8 cellular contexts compared by ENCODE assay signal in the genomic region with DNA sequence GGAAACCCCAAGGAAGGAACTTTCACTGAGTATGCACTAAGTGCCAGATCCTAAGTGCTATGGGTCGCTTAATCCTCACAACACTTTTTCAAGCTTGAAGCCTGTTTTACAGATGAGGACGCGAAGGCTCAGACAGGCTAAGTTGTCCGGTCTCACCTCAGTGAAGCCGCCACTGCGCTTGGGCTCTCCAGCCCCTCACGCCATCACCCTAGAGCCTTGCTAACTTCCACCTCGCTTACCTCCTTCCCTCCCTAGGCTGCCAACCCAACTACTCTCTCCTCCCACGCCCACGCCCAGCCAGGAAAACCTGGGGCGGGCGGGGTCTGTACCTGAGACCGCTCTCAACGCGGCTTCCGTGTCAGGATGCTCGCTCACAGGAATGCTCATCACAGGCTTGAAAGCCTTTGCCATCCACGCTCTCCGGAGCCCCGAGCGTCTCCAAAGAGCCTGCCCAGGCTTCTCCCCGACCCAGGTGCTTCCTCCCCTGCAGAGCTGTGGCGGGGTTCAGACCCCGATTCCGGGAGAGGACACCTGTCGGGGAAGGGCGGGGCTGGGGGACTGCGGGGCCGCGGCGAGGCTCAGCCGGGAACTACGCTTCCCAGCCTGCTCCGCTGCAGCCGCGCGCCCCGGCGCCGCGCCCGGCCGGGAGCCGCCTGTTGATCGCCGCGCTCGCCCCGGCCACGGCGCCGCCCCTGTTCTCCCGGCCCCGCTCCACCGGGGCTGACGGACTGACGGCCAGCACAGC. TPM values are rescaled to one million over a fixed set of nuclear protein-coding genes. Genes with fewer than 3 reads are reported as not detected.
DNase-seq lines count a peak whose midpoint lies in the region; ATAC-seq and TF ChIP-seq lines count a peak whose summit lies in the region.

Gene TMOD2 (plus strand): TSS at position 656 of the 745 bp plus-strand sequence. CDS start 14,845 bp downstream, outside the sequence.

- no peaks in the 10 kb centered on the region for H3K9me3 ChIP-seq in A673 (ENCODE audit: low read depth, low read length, poor library complexity, severe bottlenecking)
- no peaks in the 10 kb centered on the region for H3K9me3 ChIP-seq in OCI-LY1 (ENCODE audit: low read length)
- peaks cover 0 to 5% of the 10 kb centered on the region in 2 donors for H3K9me3 ChIP-seq in neuronal stem cell (replicated peaks in 1 of 2; ENCODE audit: control insufficient read depth in 2 of 2, insufficient read depth in 1 of 2, low read depth in 1 of 2, low read length in 2 of 2)
- H3K9me3 ChIP-seq in aorta (ENCODE audit: control insufficient read depth, low read length) = no peaks in the 10 kb centered on the region

- no peak within 1 kb of the TSS for H2AFZ ChIP-seq in OCI-LY1 (ENCODE audit: low read length)
- H2AFZ ChIP-seq in neuronal stem cell (ENCODE audit: low read length) = peak within 1 kb of the TSS; percentile 99

- DNase-seq in A673 (ENCODE audit: low spot score) (peak; percentile 25), globus pallidus (ENCODE audit: low spot score) (peak; percentile 54), neuronal stem cell (ENCODE audit: low spot score) (peak; percentile 43), aorta (peak; percentile 51 to 81)
- peak; percentile 53 for DNase-seq in activated naive CD4-positive, alpha-beta T cell treated with anti-CD3 and anti-CD28 coated beads for 36 hours

- no peaks in the 10 kb centered on the region for H3K79me2 ChIP-seq in OCI-LY1 (ENCODE audit: insufficient read depth, low read length)

- peak within 1 kb of the TSS; percentile 52 for H3K23ac ChIP-seq in neuronal stem cell (ENCODE audit: low read depth, low read length, poor library complexity)

- peak within 1 kb of the TSS; percentile 81 for H3K18ac ChIP-seq in neuronal stem cell (ENCODE audit: low read length)

- no peak within 1 kb of the TSS for H3K4ac ChIP-seq in neuronal stem cell (ENCODE audit: low read length)

- no peaks in the 10 kb centered on the region for H3K36me3 ChIP-seq in A673 (ENCODE audit: insufficient read depth, low read length, poor library complexity, severe bottlenecking)
- H3K36me3 ChIP-seq in OCI-LY1 (ENCODE audit: insufficient read depth, low read length) = no peaks in the 10 kb centered on the region
- H3K36me3 ChIP-seq in neuronal stem cell (replicated peaks in 1 of 2; ENCODE audit: control insufficient read depth in 2 of 2, insufficient read depth in 2 of 2, low read length in 2 of 2) = no peaks in the 10 kb centered on the region
- no peaks in the 10 kb centered on the region for H3K36me3 ChIP-seq in aorta (ENCODE audit: control insufficient read depth in 1 of 2, insufficient read depth in 2 of 2, low read length in 1 of 2)

- H3K27ac Mint-ChIP-seq in activated naive CD4-positive, alpha-beta T cell treated with anti-CD3 and anti-CD28 coated beads for 36 hours = no peak within 1 kb of the TSS

- H3K27ac ChIP-seq in A673 (ENCODE audit: low read depth, low read length, poor library complexity, severe bottlenecking) (no peak within 1 kb of the TSS), OCI-LY1 (ENCODE audit: low read depth, low read length, poor library complexity, severe bottlenecking) (peak within 1 kb of the TSS; percentile 69), neuronal stem cell (replicated peaks; ENCODE audit: low read length) (no peak within 1 kb of the TSS), aorta (ENCODE audit: low read depth in 1 of 2, low read length in 2 of 2) (no peak within 1 kb of the TSS)

- H4K20me1 ChIP-seq in OCI-LY1 (ENCODE audit: insufficient read depth, low read length) = no peaks in the 10 kb centered on the region

- H2BK5ac ChIP-seq in neuronal stem cell (ENCODE audit: low read length) = no peak within 1 kb of the TSS

- POLR2A ChIA-PET in A673 (lab: Charles Lee; ENCODE audit: low non-redundant PET) = no interaction called here

- H3K4me2 ChIP-seq in OCI-LY1 (ENCODE audit: low read length) = peak within 1 kb of the TSS; percentile 75
- peak within 1 kb of the TSS; percentile 97 for H3K4me2 ChIP-seq in neuronal stem cell (ENCODE audit: insufficient read depth, low read length, poor library complexity, severe bottlenecking)

- TF ChIP-seq POLR2A in GM18505 (IDR thresholded peaks at IDR 0.05; ENCODE audit: borderline replicate concordance, extremely low read depth, insufficient read depth, insufficient read length) = peak; percentile 32

- H3K4me1 Mint-ChIP-seq in activated naive CD4-positive, alpha-beta T cell treated with anti-CD3 and anti-CD28 coated beads for 36 hours (ENCODE audit: low read depth) = peaks cover 27% of the 10 kb centered on the region

- no TSS peak for BruUV-seq in A673 (replicated peaks; lab: Mats Ljungman, UMichigan)

- H3F3A ChIP-seq in OCI-LY1 (ENCODE audit: insufficient read depth, low read length) = no peaks in the 10 kb centered on the region

- peak within 1 kb of the TSS; percentile 81 for H3K4me3 Mint-ChIP-seq in activated naive CD4-positive, alpha-beta T cell treated with anti-CD3 and anti-CD28 coated beads for 36 hours

- intact Hi-C loops in A673 (cut with micrococcal nuclease; ENCODE audit: unreplicated experiment) (no loop called here), aorta (cut with DNase I) (no loop called here)
- intact Hi-C loops in activated naive CD4-positive, alpha-beta T cell treated with anti-CD3 and anti-CD28 coated beads for 36 hours (cut with micrococcal nuclease) = loop anchor here (1.0 kb wide), 1 partner anchor 15 kb away; no protein-coding TSS in a partner anchor

- no peaks in the 10 kb centered on the region for H3K79me1 ChIP-seq in neuronal stem cell (ENCODE audit: low read depth, low read length)

- no CpG with 5 or more reads among the region's 57 CpGs for WGBS in neuronal stem cell (ENCODE audit: extremely low coverage in 2 of 2, insufficient read length in 2 of 2, insufficient replicate concordance in 1 of 2), 2 donors
- 2 to 5% methylated on average over 29 to 57 of the region's 57 CpGs for WGBS in aorta, 2 donors

- TF ChIP-seq CTCF in A673 (conservative IDR thresholded peaks at IDR 0.05; ENCODE audit: low read depth, low read length) (no peak), OCI-LY1 (IDR thresholded peaks at IDR 0.05; ENCODE audit: low read length) (no peak)

- H3K4me1 ChIP-seq in A673 (ENCODE audit: insufficient read depth, low read length, poor library complexity, severe bottlenecking) = no peaks in the 10 kb centered on the region
- peaks cover 24% of the 10 kb centered on the region for H3K4me1 ChIP-seq in OCI-LY1 (ENCODE audit: insufficient read depth, low read length, severe bottlenecking)
- peaks cover 2 to 3% of the 10 kb centered on the region in 2 donors for H3K4me1 ChIP-seq in neuronal stem cell (ENCODE audit: control insufficient read depth in 2 of 2, insufficient read depth in 1 of 2, low read depth in 1 of 2, low read length in 2 of 2)
- no peaks in the 10 kb centered on the region for H3K4me1 ChIP-seq in aorta (ENCODE audit: control insufficient read depth in 1 of 2, insufficient read depth in 2 of 2, low read length in 2 of 2)

- no peak within 1 kb of the TSS for H4K8ac ChIP-seq in neuronal stem cell (ENCODE audit: low read depth, low read length)

- peaks cover 2% of the 10 kb centered on the region for H3K27me3 Mint-ChIP-seq in activated naive CD4-positive, alpha-beta T cell treated with anti-CD3 and anti-CD28 coated beads for 36 hours (ENCODE audit: low read depth)

- H2BK15ac ChIP-seq in neuronal stem cell (ENCODE audit: low read length) = no peak within 1 kb of the TSS

- H3K9me2 ChIP-seq in OCI-LY1 (ENCODE audit: low read depth, low read length) = no peaks in the 10 kb centered on the region

- H2BK120ac ChIP-seq in neuronal stem cell (ENCODE audit: low read depth, low read length) = no peak within 1 kb of the TSS

- H3K14ac ChIP-seq in neuronal stem cell (ENCODE audit: low read length) = no peak within 1 kb of the TSS

- H3K4me3 ChIP-seq in A673 (ENCODE audit: low read depth, low read length, poor library complexity, severe bottlenecking) = peak within 1 kb of the TSS; percentile 58
- H3K4me3 ChIP-seq in OCI-LY1 (ENCODE audit: low read depth, low read length, poor library complexity, severe bottlenecking) = peak within 1 kb of the TSS; percentile 66
- peak within 1 kb of the TSS; percentile 75 to 88 for H3K4me3 ChIP-seq in neuronal stem cell (ENCODE audit: low read length in 2 of 2)
- peak within 1 kb of the TSS; percentile 85 to 97 for H3K4me3 ChIP-seq in aorta (ENCODE audit: low read length in 2 of 2)

- ATAC-seq in GM18505 (IDR thresholded peaks at IDR 0.05; ENCODE audit: unreplicated experiment) (peak; percentile 80), HG02981 (IDR thresholded peaks at IDR 0.05; ENCODE audit: unreplicated experiment) (peak; percentile 74), aorta (ENCODE audit: low FRiP score) (peak; percentile 85)

- peaks cover 2% of the 10 kb centered on the region for H3K36me3 Mint-ChIP-seq in activated naive CD4-positive, alpha-beta T cell treated with anti-CD3 and anti-CD28 coated beads for 36 hours (ENCODE audit: low read depth)

- CTCF ChIA-PET in A673 (lab: Charles Lee) = interaction anchor here (1.1 kb wide), 1 partner anchor 25 kb away, joined by 4 read pairs; no protein-coding TSS in a partner anchor
- CTCF ChIA-PET in activated naive CD4-positive, alpha-beta T cell treated with anti-CD3 and anti-CD28 coated beads for 36 hours (lab: Charles Lee) = interaction anchor here (0.8 to 1.7 kb wide), 4 partner anchors 12 to 102 kb away, joined by 3 to 6 read pairs (median 4); no protein-coding TSS in a partner anchor

- peak within 1 kb of the TSS; percentile 53; the same call in 1 of the 2 replicates for H3K9ac ChIP-seq in OCI-LY1 (ENCODE audit: low read length)
- H3K9ac ChIP-seq in neuronal stem cell (ENCODE audit: low read depth, low read length, poor library complexity) = peak within 1 kb of the TSS; percentile 85

- H4K91ac ChIP-seq in neuronal stem cell (ENCODE audit: low read depth, low read length, poor library complexity) = no peak within 1 kb of the TSS

- no peak within 1 kb of the TSS for H2AK5ac ChIP-seq in neuronal stem cell (ENCODE audit: low read depth, low read length)

- H2BK12ac ChIP-seq in neuronal stem cell (ENCODE audit: low read length) = no peak within 1 kb of the TSS

- H3K9me3 Mint-ChIP-seq in activated naive CD4-positive, alpha-beta T cell treated with anti-CD3 and anti-CD28 coated beads for 36 hours = no peaks in the 10 kb centered on the region

- peaks cover 82% of the 10 kb centered on the region for H3K27me3 ChIP-seq in A673 (replicated peaks; ENCODE audit: insufficient read depth, low read depth, low read length, poor library complexity)
- 0 out of 2 replicates have a peak, but pooled peaks cover 11% of the 10 kb centered on the region for H3K27me3 ChIP-seq in OCI-LY1 (ENCODE audit: insufficient read depth, low read length)
- H3K27me3 ChIP-seq in neuronal stem cell (ENCODE audit: control insufficient read depth in 3 of 3, insufficient read depth in 3 of 3, low read depth in 1 of 3, low read length in 3 of 3) = peaks cover 4 to 68% (median 28%) of the 10 kb centered on the region in 3 experiments
- H3K27me3 ChIP-seq in aorta (ENCODE audit: control insufficient read depth in 1 of 2, insufficient read depth in 2 of 2, low read length in 1 of 2) = no peaks in the 10 kb centered on the region

RNA-seq across cellular contexts. Expression of gene TMOD2, which starts in this region (rescaled TPM):
- total RNA-seq in A673 (2021) (0.67 and 1.6 TPM in 2 replicates), aorta (10 to 100 TPM; 17.8 to 33.1 TPM)
- 1 to 10 TPM; 6.4 to 6.8 TPM for total RNA-seq in activated naive CD4-positive, alpha-beta T cell treated with anti-CD3 and anti-CD28 coated beads for 36 hours
- polyA plus RNA-seq in neuronal stem cell (2013, experiment 1 of 2) = 4.4 TPM
- polyA plus RNA-seq in neuronal stem cell (2013, experiment 2 of 2) = 4.2 TPM
- polyA plus RNA-seq in aorta = 1 to 10 TPM; 2.3 to 5.8 TPM
